ENCODE assay signal across 11 cellular contexts in genomic region chr6:15359335-15359862, GRCh38.
DNase-seq lines count a peak whose midpoint lies in the region; ATAC-seq and TF ChIP-seq lines count a peak whose summit lies in the region.
"Had no signal": no experiment of that assay in that cellular context is flagged by ENCODE, and none has a peak within 500 bp of the region (broad histone marks: within the 10 kb centered on the region; RNA-seq: fewer than 3 reads in every experiment).

No MANE protein-coding gene starts in this region.

- CTCF ChIA-PET in activated CD8-positive, alpha-beta T cell treated with anti-CD3 and anti-CD28 coated beads for 36 hours (lab: Charles Lee) = interaction anchor here (1.1 kb wide), 2 partner anchors 10 to 32 kb away, joined by 3 to 6 read pairs; no protein-coding TSS in a partner anchor

- H3K9me3 Mint-ChIP-seq in activated CD8-positive, alpha-beta T cell treated with anti-CD3 and anti-CD28 coated beads for 36 hours = no peaks in the 10 kb centered on the region
- H3K9me3 Mint-ChIP-seq: dendritic cell treated with granulocyte-macrophage colony-stimulating factor and Interleukin-4, amounts not matched to agents 40 ng/mL and 50 ng/mL, for 4 days had no signal

- H3K4me3 ChIP-seq in gastrocnemius medialis = no peak overlapping the region
- H3K4me3 ChIP-seq in H7 (ENCODE audit: insufficient read depth, low read depth, low read length) = no peak overlapping the region

- no peak overlapping the region for H3K27ac Mint-ChIP-seq in activated CD8-positive, alpha-beta T cell treated with anti-CD3 and anti-CD28 coated beads for 36 hours
- H3K27ac Mint-ChIP-seq: dendritic cell treated with granulocyte-macrophage colony-stimulating factor and Interleukin-4, amounts not matched to agents 40 ng/mL and 50 ng/mL, for 4 days had no signal

- TF ChIP-seq POLR2A in gastrocnemius medialis (IDR thresholded peaks at IDR 0.05) = no peak

- no peaks in the 10 kb centered on the region for H3K9me3 ChIP-seq in gastrocnemius medialis

- H3K27ac ChIP-seq in gastrocnemius medialis = peak overlapping the region; percentile 72 to 79 (median 75)
- H3K27ac ChIP-seq: KMS-11 had no signal

- ATAC-seq in GM19035 (IDR thresholded peaks at IDR 0.05; ENCODE audit: unreplicated experiment) (peak; percentile 58), HG02610 (IDR thresholded peaks at IDR 0.05; ENCODE audit: unreplicated experiment) (peak; percentile 54), gastrocnemius medialis (peak; percentile 76 to 84)
- ATAC-seq in activated CD8-positive, alpha-beta T cell treated with anti-CD3 and anti-CD28 coated beads for 36 hours = no peak

- intact Hi-C loops in gastrocnemius medialis (cut with DNase I; ENCODE audit: low total_unique reads) = loop anchor here (5.0 to 10.0 kb wide), 2 partner anchors 73 to 435 kb away; no protein-coding TSS in a partner anchor
- intact Hi-C loops in activated CD8-positive, alpha-beta T cell treated with anti-CD3 and anti-CD28 coated beads for 36 hours (cut with micrococcal nuclease) = no loop called here

- H3K4me1 Mint-ChIP-seq in activated CD8-positive, alpha-beta T cell treated with anti-CD3 and anti-CD28 coated beads for 36 hours (ENCODE audit: low read depth) = peaks cover 37% of the 10 kb centered on the region

- H3K36me3 ChIP-seq in gastrocnemius medialis (no peaks in the 10 kb centered on the region), H7 (replicated peaks; ENCODE audit: control insufficient read depth, insufficient read depth, low read length) (peaks cover 2% of the 10 kb centered on the region; the same call in 1 of the 2 replicates)

- TF ChIP-seq CTCF in gastrocnemius medialis (IDR thresholded peaks at IDR 0.05 in 4 of 5, conservative IDR thresholded peaks at IDR 0.05 in 1 of 5) = no peak
- no peak for TF ChIP-seq CTCF in activated CD8-positive, alpha-beta T cell treated with anti-CD3 and anti-CD28 coated beads for 36 hours (IDR thresholded peaks at IDR 0.05)

- in situ Hi-C loops in gastrocnemius medialis (cut with MboI; ENCODE audit: low sequenced_read_pairs in 4 of 4) = loop anchor here in 1 of 4 donors (25.0 kb wide), 1 partner anchor 97 kb away; no protein-coding TSS in a partner anchor

- H3K4me1 ChIP-seq in gastrocnemius medialis = peaks cover 73 to 85% of the 10 kb centered on the region in 2 donors

- DNase-seq in NCI-H69 (lab: John Stamatoyannopoulos, UW) (peak; percentile 49), gastrocnemius medialis (peak; percentile 55 to 66), hippocampal formation (lab: John Stamatoyannopoulos, UW) (no peak), pons (ENCODE audit: low spot score) (no peak), H7 (no peak)
- no peak for DNase-seq in activated CD8-positive, alpha-beta T cell treated with anti-CD3 and anti-CD28 coated beads for 36 hours
- DNase-seq: activated CD8-positive, alpha-beta memory T cell treated with anti-CD3 and anti-CD28 coated beads, Interleukin-2, amount 50 U/mL, for 48 hours had no signal

- H3K27me3 ChIP-seq in gastrocnemius medialis = no peaks in the 10 kb centered on the region
- no peaks in the 10 kb centered on the region for H3K27me3 ChIP-seq in H7 (ENCODE audit: control insufficient read depth, insufficient read depth, low read length)

- no peaks in the 10 kb centered on the region for H3K27me3 Mint-ChIP-seq in activated CD8-positive, alpha-beta T cell treated with anti-CD3 and anti-CD28 coated beads for 36 hours
- H3K27me3 Mint-ChIP-seq: dendritic cell treated with granulocyte-macrophage colony-stimulating factor and Interleukin-4, amounts not matched to agents 40 ng/mL and 50 ng/mL, for 4 days had no signal

- H3K4me3 Mint-ChIP-seq in activated CD8-positive, alpha-beta T cell treated with anti-CD3 and anti-CD28 coated beads for 36 hours = no peak overlapping the region
- H3K4me3 Mint-ChIP-seq: dendritic cell treated with granulocyte-macrophage colony-stimulating factor and Interleukin-4, amounts not matched to agents 40 ng/mL and 50 ng/mL, for 4 days had no signal

- POLR2A ChIA-PET in activated CD8-positive, alpha-beta T cell treated with anti-CD3 and anti-CD28 coated beads for 36 hours (lab: Charles Lee) = interaction anchor here (0.7 to 1.7 kb wide), 3 partner anchors 10 to 45 kb away, joined by 3 to 4 read pairs (median 3); no protein-coding TSS in a partner anchor

- H3K36me3 Mint-ChIP-seq in activated CD8-positive, alpha-beta T cell treated with anti-CD3 and anti-CD28 coated beads for 36 hours (ENCODE audit: low read depth) = peaks cover 9% of the 10 kb centered on the region

Comparison
In these comparisons a context has a peak if more than half of its experiments do, and no peak if none do; other contexts are left out.
1. DNase-seq: peak in NCI-H69 (single experiment) and gastrocnemius medialis (2 of 2); none in hippocampal formation (0 of 2), pons (single experiment), H7 (single experiment) and activated CD8-positive, alpha-beta T cell treated with anti-CD3 and anti-CD28 coated beads for 36 hours (single experiment).